Comparison of ENCODE assay signal across 20 cellular contexts in the genomic region with DNA sequence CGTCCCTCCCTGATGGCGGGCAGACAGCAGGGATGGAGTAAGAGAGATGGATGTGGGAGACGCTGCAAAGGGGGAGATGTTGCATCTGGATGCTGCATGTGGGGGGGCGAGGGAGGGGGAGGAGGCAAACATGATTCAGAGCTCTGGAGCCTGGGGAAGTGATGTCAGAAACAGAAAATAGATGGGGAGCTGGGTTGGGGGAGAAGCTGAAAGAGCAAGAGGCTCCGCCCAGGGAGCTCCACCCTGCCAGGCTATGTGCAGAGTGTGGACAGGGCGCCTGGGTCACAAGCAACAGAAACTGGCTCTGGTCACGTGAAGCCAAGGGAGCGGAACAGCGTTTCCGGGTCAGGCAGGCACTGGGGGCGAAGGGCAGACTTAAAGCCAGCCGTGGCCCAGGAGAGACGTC. TPM values are rescaled to one million over a fixed set of nuclear protein-coding genes. Genes with fewer than 3 reads are reported as not detected.
DNase-seq lines count a peak whose midpoint lies in the region; ATAC-seq, FAIRE-seq and TF ChIP-seq lines count a peak whose summit lies in the region.
"Had no signal": no experiment of that assay in that cellular context is flagged by ENCODE, and none has a peak within 500 bp of the region (broad histone marks: within the 10 kb centered on the region; RNA-seq: fewer than 3 reads in every experiment).

No MANE protein-coding gene starts in this region.

- TF ChIP-seq EP300 in HepG2 (IDR thresholded peaks at IDR 0.05; ENCODE audit: low read depth in 2 of 2, low read length in 2 of 2) = no peak
- TF ChIP-seq EP300 in HepG2 (CRISPR knock-in tag; IDR thresholded peaks at IDR 0.05; ENCODE audit: borderline replicate concordance) = no peak

- no peaks in the 10 kb centered on the region for H4K20me1 ChIP-seq in HepG2 (ENCODE audit: insufficient read depth, low read length)

- H3K27me3 ChIP-seq in HepG2 (ENCODE audit: control insufficient read depth in 1 of 2, insufficient read depth in 2 of 2, low read length in 2 of 2) (peaks cover 1 to 13% of the 10 kb centered on the region in 2 experiments; a peak in 3 of 5 replicates), right lobe of liver (peaks cover 0 to 3% of the 10 kb centered on the region in 2 donors)

- H3K27ac ChIP-seq in HepG2 (ENCODE audit: extremely low read length, insufficient read depth, low read length) = no peak overlapping the region
- no peak overlapping the region for H3K27ac ChIP-seq in right lobe of liver
- H3K27ac ChIP-seq in cingulate gyrus (ENCODE audit: low read depth, low read length) = peak overlapping the region; percentile 19
- H3K27ac ChIP-seq: brain microvascular endothelial cell, C4-2B, uterus had no signal

- FAIRE-seq in HepG2 (lab: Jason Lieb, UNC) (no peak), RCC 7860 (lab: Jason Lieb, UNC) (no peak)
- FAIRE-seq: TTC549 had no signal

- POLR2A ChIA-PET in HepG2 (lab: Yijun Ruan, JAX) = no interaction called here

- TF ChIP-seq CTCF in HepG2 (CRISPR knock-in tag; IDR thresholded peaks at IDR 0.05) (no peak), right lobe of liver (IDR thresholded peaks at IDR 0.05) (no peak)

- no peak for TF ChIP-seq RAD21 in HepG2 (CRISPR knock-in tag; IDR thresholded peaks at IDR 0.05)

- H3K9ac ChIP-seq in HepG2 (ENCODE audit: insufficient read depth, low read depth, low read length) = no peak overlapping the region
- H3K9ac ChIP-seq: parathyroid adenoma had no signal

- H3K4me3 ChIP-seq in HepG2 (replicated peaks in 1 of 3; ENCODE audit: insufficient read depth in 1 of 3, low read depth in 2 of 3, low read length in 3 of 3) (no peak overlapping the region), right lobe of liver (no peak overlapping the region)
- H3K4me3 ChIP-seq: uterus had no signal

- H2AFZ ChIP-seq in HepG2 (ENCODE audit: low read length) = no peak overlapping the region

- H3K4me1 ChIP-seq in HepG2 (ENCODE audit: insufficient read depth, low read length) (peaks cover 36% of the 10 kb centered on the region), right lobe of liver (peaks cover 0 to under 1% (median 0%) of the 10 kb centered on the region in 4 donors)
- H3K4me1 ChIP-seq: uterus had no signal

- H3K79me2 ChIP-seq in HepG2 (ENCODE audit: insufficient read depth, low read length) = no peaks in the 10 kb centered on the region
- H3K79me2 ChIP-seq: parathyroid adenoma had no signal

- WGBS in HepG2 (ENCODE audit: low lambda C conversion rate) = 34% methylated on average over 7 of the region's 13 CpGs
- WGBS in right lobe of liver (ENCODE audit: insufficient coverage, low coverage, low lambda C conversion rate, missing lambda C conversion rate) = 60% methylated on average over 13 of the region's 13 CpGs

- ATAC-seq in HepG2 (no peak), right lobe of liver (no peak), HG02588 (IDR thresholded peaks at IDR 0.05; ENCODE audit: unreplicated experiment) (no peak)
- ATAC-seq: left cardiac atrium; naive thymus-derived CD8-positive, alpha-beta T cell; Panc1 had no signal

- in situ Hi-C loops in HepG2 (cut with HindIII; ENCODE audit: extremely low pct_ligation_motif_present, low pct_unique_long_range_greater_than_20kb) = no loop called here

- no TSS peak for BruUV-seq in HepG2 (replicated peaks; lab: Mats Ljungman, UMichigan)

- H3K9me3 ChIP-seq in HepG2 (ENCODE audit: low read length) (no peaks in the 10 kb centered on the region), right lobe of liver (no peaks in the 10 kb centered on the region)
- H3K9me3 ChIP-seq: uterus had no signal

- H3K36me3 ChIP-seq in HepG2 (replicated peaks in 1 of 2; ENCODE audit: control insufficient read depth in 1 of 2, insufficient read depth in 2 of 2, low read length in 2 of 2) (no peaks in the 10 kb centered on the region), right lobe of liver (no peaks in the 10 kb centered on the region)
- H3K36me3 ChIP-seq: brain microvascular endothelial cell, uterus had no signal

- CTCF ChIA-PET in HepG2 (lab: Yijun Ruan, JAX; ENCODE audit: low intra/inter-chr PET ratio, low total read pairs) = no interaction called here

- TF ChIP-seq POLR2A in HepG2 (IDR thresholded peaks at IDR 0.05; ENCODE audit: insufficient read depth in 1 of 2, low read depth in 2 of 2, low read length in 2 of 2) (no peak), right lobe of liver (IDR thresholded peaks at IDR 0.05) (no peak)

- intact Hi-C loops in HepG2 (cut with micrococcal nuclease; ENCODE audit: unreplicated experiment) (no loop called here), right lobe of liver (cut with DNase I) (no loop called here)

- no peak overlapping the region for H3K4me2 ChIP-seq in HepG2 (ENCODE audit: low read depth, low read length)

- DNase-seq in HepG2 (ENCODE audit: low spot score) = no peak
- no peak for DNase-seq in right lobe of liver
- peak; percentile 22 for DNase-seq in RCC 7860 (ENCODE audit: low spot score)
- no peak for DNase-seq in GF-D8 (lab: John Stamatoyannopoulos, UW)
- DNase-seq in GOT3 (lab: John Stamatoyannopoulos, UW) = no peak
- no peak for DNase-seq in OCI-M2 (lab: John Stamatoyannopoulos, UW; ENCODE audit: unreplicated experiment)
- DNase-seq: ACHN; activated CD4-positive, alpha-beta T cell treated with anti-CD3 and anti-CD28 coated beads for 4 hours; brain microvascular endothelial cell; glutamatergic neuron; left cardiac atrium; naive thymus-derived CD8-positive, alpha-beta T cell; NCI-H146; uterus had no signal

TF ChIP-seq in HepG2, 621 proteins besides CTCF, POLR2A, EP300 and RAD21 (continues in another document):
- peak; percentile 38; the same call in 1 of the 2 replicates for TF ChIP-seq BHLHE40 (IDR thresholded peaks at IDR 0.05; ENCODE audit: low read length)
- no peak for TF ChIP-seq HNRNPLL (IDR thresholded peaks at IDR 0.05; ENCODE audit: low read depth, low read length, poor library complexity, severe bottlenecking)
- no peak for TF ChIP-seq JUND (CRISPR knock-in tag; IDR thresholded peaks at IDR 0.05)
- TF ChIP-seq, protein P1, sequence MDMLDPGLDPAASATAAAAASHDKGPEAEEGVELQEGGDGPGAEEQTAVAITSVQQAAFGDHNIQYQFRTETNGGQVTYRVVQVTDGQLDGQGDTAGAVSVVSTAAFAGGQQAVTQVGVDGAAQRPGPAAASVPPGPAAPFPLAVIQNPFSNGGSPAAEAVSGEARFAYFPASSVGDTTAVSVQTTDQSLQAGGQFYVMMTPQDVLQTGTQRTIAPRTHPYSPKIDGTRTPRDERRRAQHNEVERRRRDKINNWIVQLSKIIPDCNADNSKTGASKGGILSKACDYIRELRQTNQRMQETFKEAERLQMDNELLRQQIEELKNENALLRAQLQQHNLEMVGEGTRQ (IDR thresholded peaks at IDR 0.05; ENCODE audit: low read depth, low read length) = no peak
- TF ChIP-seq, protein P1 (CRISPR knock-in tag; IDR thresholded peaks at IDR 0.05; ENCODE audit: borderline replicate concordance) = peak; percentile 72; the same call in 1 of the 2 replicates
- TF ChIP-seq ZNF446 (CRISPR knock-in tag; IDR thresholded peaks at IDR 0.05) = no peak
- peak; percentile 67; the same call in 1 of the 2 replicates for TF ChIP-seq NR2C2 (CRISPR knock-in tag; IDR thresholded peaks at IDR 0.05; ENCODE audit: borderline replicate concordance)
- no peak for TF ChIP-seq SPEN (CRISPR knock-in tag; IDR thresholded peaks at IDR 0.05; ENCODE audit: low read depth)
- TF ChIP-seq SATB2 (CRISPR knock-in tag; IDR thresholded peaks at IDR 0.05) = no peak
- no peak for TF ChIP-seq EEA1 (CRISPR knock-in tag; IDR thresholded peaks at IDR 0.05; ENCODE audit: borderline replicate concordance)
- TF ChIP-seq NFATC3 (CRISPR knock-in tag; IDR thresholded peaks at IDR 0.05) = no peak
- no peak for TF ChIP-seq ZSCAN22 (CRISPR knock-in tag; IDR thresholded peaks at IDR 0.05)
- no peak for TF ChIP-seq CENPT (CRISPR knock-in tag; IDR thresholded peaks at IDR 0.05; ENCODE audit: low read depth)

RNA-seq across cellular contexts. Expression of a gene that starts 12.7 kb away (rescaled TPM):
- total RNA-seq in HepG2 (2016; rRNA removed; fragmentation: Illumina TruSeq; extraction: Trizol) (not detected in 2 replicates), right lobe of liver (not detected)
- total RNA-seq in HepG2 (2016; cell fraction: cytosol; rRNA removed; fragmentation: Illumina TruSeq; extraction: Trizol; ENCODE audit: low read depth) = not detected in 2 replicates
- total RNA-seq in HepG2 (2016; cell fraction: insoluble cytoplasmic fraction; rRNA removed; fragmentation: Illumina TruSeq; extraction: Trizol) = not detected in 2 replicates
- total RNA-seq in HepG2 (2016; cell fraction: membrane; rRNA removed; fragmentation: Illumina TruSeq; extraction: Trizol) = not detected in 2 replicates
- not detected in 2 replicates for total RNA-seq in HepG2 (2016; cell fraction: nucleus; rRNA removed; fragmentation: Illumina TruSeq; extraction: Trizol)
- polyA plus RNA-seq in HepG2 (2011; rRNA removed) = 0.03 TPM in 1 of 2 replicates, not detected in the other
- 0.01 TPM in 1 of 2 replicates, not detected in the other for polyA plus RNA-seq in HepG2 (2011; cell fraction: cytosol; rRNA removed)
- 0.10 TPM in 1 of 2 replicates, not detected in the other for polyA plus RNA-seq in HepG2 (2011; cell fraction: nucleus; rRNA removed)
- not detected in 2 replicates for polyA plus RNA-seq in HepG2 (2012)
- not detected in 2 replicates for polyA plus RNA-seq in HepG2 (2016; cell fraction: cytosol; fragmentation: Illumina TruSeq; extraction: Trizol; ENCODE audit: low read depth)
- not detected in 2 replicates for polyA plus RNA-seq in HepG2 (2016; cell fraction: insoluble cytoplasmic fraction; fragmentation: Illumina TruSeq; extraction: Trizol; ENCODE audit: low read depth)
- polyA plus RNA-seq in HepG2 (2016; cell fraction: membrane; fragmentation: Illumina TruSeq; extraction: Trizol; ENCODE audit: low read depth) = 0.06 TPM in 1 of 2 replicates, not detected in the other
- not detected in 2 replicates for polyA plus RNA-seq in HepG2 (2016; cell fraction: nucleus; fragmentation: Illumina TruSeq; extraction: Trizol; ENCODE audit: insufficient read depth, low read depth)
- polyA minus RNA-seq in HepG2 (2011; rRNA and poly(A)+ RNA removed; ENCODE audit: low replicate concordance) = not detected in 2 replicates
- polyA minus RNA-seq in HepG2 (2011; cell fraction: cytosol; rRNA and poly(A)+ RNA removed) = not detected in 2 replicates
- not detected in 2 replicates for polyA minus RNA-seq in HepG2 (2011; cell fraction: nucleus; rRNA and poly(A)+ RNA removed)
- total RNA-seq: naive thymus-derived CD8-positive, alpha-beta T cell had no signal
- polyA plus RNA-seq: naive thymus-derived CD8-positive, alpha-beta T cell had no signal
